In the genomic region with DNA sequence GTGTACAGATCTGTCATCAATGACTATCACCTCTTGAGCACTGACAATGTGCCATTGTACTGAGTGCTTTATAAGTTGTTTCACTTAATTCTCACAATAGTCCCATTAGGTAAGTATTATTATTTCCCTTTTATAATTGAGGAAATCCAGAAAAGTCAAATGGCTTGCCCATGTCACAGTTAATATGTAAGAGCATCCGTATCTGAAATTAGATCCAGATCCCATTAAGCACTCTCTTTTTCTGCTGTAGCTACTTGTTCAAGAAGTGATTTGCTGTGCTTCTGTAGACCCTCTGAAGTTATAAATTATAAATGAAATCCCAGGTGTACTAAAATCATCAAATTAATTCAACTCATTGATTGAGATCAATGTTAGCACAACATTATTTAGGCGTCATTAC, we compare ENCODE assay signal across 36 cellular contexts.
"Had no signal": no experiment of that assay in that cellular context is flagged by ENCODE, and none has a peak within 500 bp of the region (broad histone marks: within the 10 kb centered on the region; RNA-seq: fewer than 3 reads in every experiment).

No MANE protein-coding gene starts in this region.

- H3K4me1 ChIP-seq: body of pancreas, breast epithelium had no signal

- H3K27ac ChIP-seq: adrenal gland, body of pancreas, brain microvascular endothelial cell, breast epithelium, VCaP had no signal

- H3K27ac Mint-ChIP-seq: activated CD4-positive, alpha-beta memory T cell treated with anti-CD3 and anti-CD28 coated beads, Interleukin-2, amount 10 ng/mL, durations not matched to agents 7 days and 5 days; activated CD4-positive, alpha-beta T cell treated with anti-CD3 and anti-CD28 coated beads for 36 hours; activated CD4-positive, alpha-beta T cell treated with anti-CD3 and anti-CD28 coated beads, Interleukin-2, amount 10 ng/mL, durations not matched to agents 7 days and 5 days; activated CD8-positive, alpha-beta memory T cell treated with anti-CD3 and anti-CD28 coated beads, Interleukin-2, amount 10 ng/mL, durations not matched to agents 7 days and 5 days; activated CD8-positive, alpha-beta T cell treated with anti-CD3 and anti-CD28 coated beads, Interleukin-2, amount 10 ng/mL, durations not matched to agents 7 days and 5 days; activated naive CD4-positive, alpha-beta T cell treated with anti-CD3 and anti-CD28 coated beads, Interleukin-2, amount 50 U/mL, for 72 hours; activated naive CD8-positive, alpha-beta T cell treated with anti-CD3 and anti-CD28 coated beads for 36 hours; activated T-cell treated with anti-CD3 and anti-CD28 coated beads, Interleukin-2, amount 50 U/mL, for 24 hours; activated T-helper 2 cell treated with anti-CD3 and anti-CD28 coated beads, Interferon-gamma antibody, Interleukin-2, Interleukin-4, amounts not matched to agents 10 μg/mL and 5 μg/mL and 100 μg/mL, durations not matched to agents 14 hours and 24 hours and 36 hours; T-helper 1 cell treated with Interleukin-12 subunit alpha and Interleukin-12 subunit beta and Interleukin-4 antibody, amounts not matched to agents 30 μg/mL and 1 μg/mL, for 36 hours; T-helper 2 cell treated with Interferon-gamma antibody and Interleukin-4, amounts not matched to agents 5 μg/mL and 100 μg/mL, for 36 hours had no signal

- ATAC-seq: activated CD4-positive, alpha-beta T cell treated with anti-CD3 and anti-CD28 coated beads for 36 hours; activated CD4-positive, CD25-positive, alpha-beta regulatory T cell treated with anti-CD3 and anti-CD28 coated beads, Interleukin-2, amount 50 U/mL, for 24 hours; activated CD8-positive, alpha-beta memory T cell treated with anti-CD3 and anti-CD28 coated beads, Interleukin-2, amount 10 ng/mL, durations not matched to agents 7 days and 5 days; activated CD8-positive, alpha-beta T cell treated with anti-CD3 and anti-CD28 coated beads, Interleukin-2, amount 10 ng/mL, durations not matched to agents 7 days and 5 days; activated naive CD4-positive, alpha-beta T cell treated with anti-CD3 and anti-CD28 coated beads, Interleukin-2, amount 50 U/mL, for 72 hours; body of pancreas had no signal

- H3K27me3 ChIP-seq: adrenal gland, body of pancreas, brain microvascular endothelial cell, breast epithelium had no signal

- H3K36me3 Mint-ChIP-seq: activated CD8-positive, alpha-beta memory T cell treated with anti-CD3 and anti-CD28 coated beads, Interleukin-2, amount 10 ng/mL, durations not matched to agents 7 days and 5 days; activated naive CD4-positive, alpha-beta T cell treated with anti-CD3 and anti-CD28 coated beads, Interleukin-2, amount 50 U/mL, for 72 hours; activated naive CD8-positive, alpha-beta T cell treated with anti-CD3 and anti-CD28 coated beads for 36 hours had no signal

- FAIRE-seq: astrocyte, colon, TTC549 had no signal

- H3K9me3 Mint-ChIP-seq: activated CD4-positive, alpha-beta memory T cell treated with anti-CD3 and anti-CD28 coated beads, Interleukin-2, amount 10 ng/mL, durations not matched to agents 7 days and 5 days; activated CD4-positive, alpha-beta T cell treated with anti-CD3 and anti-CD28 coated beads, Interleukin-2, amount 10 ng/mL, durations not matched to agents 7 days and 5 days; activated naive CD4-positive, alpha-beta T cell treated with anti-CD3 and anti-CD28 coated beads, Interleukin-2, amount 50 U/mL, for 72 hours; activated naive CD8-positive, alpha-beta T cell treated with anti-CD3 and anti-CD28 coated beads for 36 hours; activated T-cell treated with anti-CD3 and anti-CD28 coated beads, Interleukin-2, amount 50 U/mL, for 24 hours; activated T-helper 2 cell treated with anti-CD3 and anti-CD28 coated beads, Interferon-gamma antibody, Interleukin-2, Interleukin-4, amounts not matched to agents 10 μg/mL and 5 μg/mL and 100 μg/mL, durations not matched to agents 14 hours and 24 hours and 36 hours; T-helper 1 cell treated with Interleukin-12 subunit alpha and Interleukin-12 subunit beta and Interleukin-4 antibody, amounts not matched to agents 30 μg/mL and 1 μg/mL, for 36 hours; T-helper 2 cell treated with Interferon-gamma antibody and Interleukin-4, amounts not matched to agents 5 μg/mL and 100 μg/mL, for 36 hours had no signal

- DNase-seq: activated CD4-positive, alpha-beta memory T cell treated with anti-CD3 and anti-CD28 coated beads, Interleukin-2, amount 10 ng/mL, durations not matched to agents 7 days and 5 days; activated CD4-positive, alpha-beta T cell treated with anti-CD3 and anti-CD28 coated beads for 1 hour; activated CD4-positive, alpha-beta T cell treated with anti-CD3 and anti-CD28 coated beads for 36 hours; activated CD4-positive, alpha-beta T cell treated with anti-CD3 and anti-CD28 coated beads for 48 hours; activated CD4-positive, alpha-beta T cell treated with anti-CD3 and anti-CD28 coated beads, Interleukin-2, amount 10 ng/mL, durations not matched to agents 7 days and 5 days; activated CD4-positive, alpha-beta T cell treated with anti-CD3 and anti-CD28 coated beads, Interleukin-2, amount 50 U/mL, for 48 hours; activated CD4-positive, CD25-positive, alpha-beta regulatory T cell; activated CD8-positive, alpha-beta memory T cell treated with anti-CD3 and anti-CD28 coated beads for 24 hours; activated CD8-positive, alpha-beta memory T cell treated with anti-CD3 and anti-CD28 coated beads, Interleukin-2, amount 10 ng/mL, durations not matched to agents 7 days and 5 days; activated CD8-positive, alpha-beta memory T cell treated with anti-CD3 and anti-CD28 coated beads, Interleukin-2, amount 50 U/mL, for 48 hours; activated CD8-positive, alpha-beta T cell treated with anti-CD3 and anti-CD28 coated beads, Interleukin-2, amount 10 ng/mL, durations not matched to agents 7 days and 5 days; activated effector memory CD4-positive, alpha-beta T cell treated with Interleukin-2 at 50 U/mL for 16 hours; activated gamma-delta T cell; activated naive CD4-positive, alpha-beta T cell treated with anti-CD3 and anti-CD28 coated beads, Interleukin-2, amount 50 U/mL, for 16 hours; activated naive CD4-positive, alpha-beta T cell treated with Interleukin-2 at 50 U/mL for 16 hours; activated naive CD8-positive, alpha-beta T cell treated with anti-CD3 and anti-CD28 coated beads for 36 hours; activated T-cell treated with anti-CD3 and anti-CD28 coated beads, Interleukin-2, amount 50 U/mL, for 24 hours; activated T-cell treated with anti-CD3 and anti-CD28 coated beads, Interleukin-2, amount 50 U/mL, for 48 hours; adrenal gland; amniotic stem cell; aorta; body of pancreas; brain microvascular endothelial cell; central memory CD4-positive, alpha-beta T cell; T-helper 2 cell; T-helper 9 cell had no signal

- H3K4me3 Mint-ChIP-seq: activated CD4-positive, alpha-beta memory T cell treated with anti-CD3 and anti-CD28 coated beads, Interleukin-2, amount 10 ng/mL, durations not matched to agents 7 days and 5 days; activated CD4-positive, alpha-beta T cell treated with anti-CD3 and anti-CD28 coated beads for 36 hours; activated CD4-positive, alpha-beta T cell treated with anti-CD3 and anti-CD28 coated beads, Interleukin-2, amount 10 ng/mL, durations not matched to agents 7 days and 5 days; activated CD8-positive, alpha-beta memory T cell treated with anti-CD3 and anti-CD28 coated beads, Interleukin-2, amount 10 ng/mL, durations not matched to agents 7 days and 5 days; activated CD8-positive, alpha-beta T cell treated with anti-CD3 and anti-CD28 coated beads, Interleukin-2, amount 10 ng/mL, durations not matched to agents 7 days and 5 days; activated naive CD8-positive, alpha-beta T cell treated with anti-CD3 and anti-CD28 coated beads for 36 hours; activated T-cell treated with anti-CD3 and anti-CD28 coated beads, Interleukin-2, amount 50 U/mL, for 24 hours; T-helper 1 cell treated with Interleukin-12 subunit alpha and Interleukin-12 subunit beta and Interleukin-4 antibody, amounts not matched to agents 30 μg/mL and 1 μg/mL, for 36 hours; T-helper 2 cell treated with Interferon-gamma antibody and Interleukin-4, amounts not matched to agents 5 μg/mL and 100 μg/mL, for 36 hours had no signal

- H3K27me3 Mint-ChIP-seq: activated CD4-positive, alpha-beta memory T cell treated with anti-CD3 and anti-CD28 coated beads, Interleukin-2, amount 10 ng/mL, durations not matched to agents 7 days and 5 days; activated CD4-positive, alpha-beta T cell treated with anti-CD3 and anti-CD28 coated beads for 36 hours; activated CD4-positive, alpha-beta T cell treated with anti-CD3 and anti-CD28 coated beads, Interleukin-2, amount 10 ng/mL, durations not matched to agents 7 days and 5 days; activated CD8-positive, alpha-beta memory T cell treated with anti-CD3 and anti-CD28 coated beads, Interleukin-2, amount 10 ng/mL, durations not matched to agents 7 days and 5 days; activated naive CD8-positive, alpha-beta T cell treated with anti-CD3 and anti-CD28 coated beads for 36 hours; activated T-cell treated with anti-CD3 and anti-CD28 coated beads, Interleukin-2, amount 50 U/mL, for 24 hours had no signal

- H3K36me3 ChIP-seq: adrenal gland, brain microvascular endothelial cell, breast epithelium had no signal

- H3K9me3 ChIP-seq: adrenal gland, body of pancreas, breast epithelium had no signal

- H3K4me3 ChIP-seq: adrenal gland, body of pancreas, breast epithelium had no signal

- H3K4me1 Mint-ChIP-seq: activated CD4-positive, alpha-beta memory T cell treated with anti-CD3 and anti-CD28 coated beads, Interleukin-2, amount 10 ng/mL, durations not matched to agents 7 days and 5 days; activated CD4-positive, alpha-beta T cell treated with anti-CD3 and anti-CD28 coated beads for 36 hours; activated CD4-positive, alpha-beta T cell treated with anti-CD3 and anti-CD28 coated beads, Interleukin-2, amount 10 ng/mL, durations not matched to agents 7 days and 5 days; activated CD8-positive, alpha-beta memory T cell treated with anti-CD3 and anti-CD28 coated beads, Interleukin-2, amount 10 ng/mL, durations not matched to agents 7 days and 5 days; activated naive CD8-positive, alpha-beta T cell treated with anti-CD3 and anti-CD28 coated beads for 36 hours had no signal
